Comparison of ENCODE assay signal across 8 cellular contexts in genomic region chr7:2237109-2237602, GRCh38. TPM values are rescaled to one million over a fixed set of nuclear protein-coding genes. Genes with fewer than 3 reads are reported as not detected.
DNase-seq lines count a peak whose midpoint lies in the region; ATAC-seq, FAIRE-seq and TF ChIP-seq lines count a peak whose summit lies in the region.

No MANE protein-coding gene starts in this region.

- H2AFZ ChIP-seq in HepG2 (ENCODE audit: low read length) (no peak overlapping the region), SK-N-SH (ENCODE audit: low read depth) (no peak overlapping the region)

- no peak for TF ChIP-seq POLR2A in Peyer's patch (IDR thresholded peaks at IDR 0.05)
- TF ChIP-seq POLR2A in HepG2 (IDR thresholded peaks at IDR 0.05; ENCODE audit: insufficient read depth in 1 of 2, low read depth in 2 of 2, low read length in 2 of 2): no peak

- H3K79me2 ChIP-seq in HepG2 (ENCODE audit: insufficient read depth, low read length) (peaks cover 22% of the 10 kb centered on the region), SK-N-SH (ENCODE audit: insufficient read depth) (peaks cover 62% of the 10 kb centered on the region)

- H3K4me3 ChIP-seq in Peyer's patch (no peak overlapping the region), HepG2 (replicated peaks in 1 of 3; ENCODE audit: insufficient read depth in 1 of 3, low read depth in 2 of 3, low read length in 3 of 3) (no peak overlapping the region), SK-N-SH (ENCODE audit: low read depth in 2 of 2, low read length in 1 of 2) (no peak overlapping the region)

- TF ChIP-seq RAD21 in HepG2 (CRISPR knock-in tag; IDR thresholded peaks at IDR 0.05) (no peak), SK-N-SH (IDR thresholded peaks at IDR 0.05; ENCODE audit: low read length) (no peak)

- H3K4me1 ChIP-seq in Peyer's patch (peaks cover 0 to 18% (median 13%) of the 10 kb centered on the region in 4 donors), HepG2 (ENCODE audit: insufficient read depth, low read length) (peaks cover 28% of the 10 kb centered on the region), SK-N-SH (ENCODE audit: control insufficient read depth in 1 of 2, insufficient read depth in 2 of 2, low read depth in 1 of 2, low read length in 1 of 2) (peaks cover 0 to 10% of the 10 kb centered on the region in 2 experiments; a peak in 1 of 4 replicates)

- TF ChIP-seq EP300 in HepG2 (IDR thresholded peaks at IDR 0.05; ENCODE audit: low read depth in 2 of 2, low read length in 2 of 2) (no peak), HepG2 (CRISPR knock-in tag; IDR thresholded peaks at IDR 0.05; ENCODE audit: borderline replicate concordance) (no peak), SK-N-SH (IDR thresholded peaks at IDR 0.05; ENCODE audit: borderline replicate concordance in 1 of 2, low read depth in 1 of 2, low read length in 1 of 2) (no peak)

- H3K27me3 ChIP-seq in Peyer's patch (no peaks in the 10 kb centered on the region), HepG2 (ENCODE audit: control insufficient read depth in 1 of 2, insufficient read depth in 2 of 2, low read length in 2 of 2) (no peaks in the 10 kb centered on the region; a peak in 1 of 5 replicates), SK-N-SH (ENCODE audit: insufficient read depth) (no peaks in the 10 kb centered on the region)

- ATAC-seq in HG02885 (IDR thresholded peaks at IDR 0.05; ENCODE audit: poor library complexity, unreplicated experiment): peak; percentile 60
- no peak for ATAC-seq in HepG2

- in situ Hi-C loops in HepG2 (cut with HindIII; ENCODE audit: extremely low pct_ligation_motif_present, low pct_unique_long_range_greater_than_20kb): no loop called here

- H3K4me2 ChIP-seq in HepG2 (ENCODE audit: low read depth, low read length) (no peak overlapping the region), SK-N-SH (no peak overlapping the region)

- peaks cover 30% of the 10 kb centered on the region for H3F3A ChIP-seq in SK-N-SH (replicated peaks; ENCODE audit: insufficient read depth)

- no peaks in the 10 kb centered on the region for H3K9me2 ChIP-seq in SK-N-SH

- H3K27ac ChIP-seq in Peyer's patch: peak overlapping the region; percentile 44 to 80 (median 72)
- H3K27ac ChIP-seq in HepG2 (ENCODE audit: extremely low read length, insufficient read depth, low read length): no peak overlapping the region
- no peak overlapping the region for H3K27ac ChIP-seq in SK-N-SH (ENCODE audit: low read depth in 2 of 2, low read length in 1 of 2)

- 96% methylated on average over 12 of the region's 12 CpGs for WGBS in HepG2 (ENCODE audit: low lambda C conversion rate)
- WGBS in SK-N-SH (ENCODE audit: low lambda C conversion rate): 94% methylated on average over 12 of the region's 12 CpGs

- FAIRE-seq in HepG2 (lab: Jason Lieb, UNC): no peak

- H4K20me1 ChIP-seq in HepG2 (ENCODE audit: insufficient read depth, low read length) (no peaks in the 10 kb centered on the region), SK-N-SH (ENCODE audit: insufficient read depth) (0 out of 2 replicates have a peak, but pooled peaks cover 6% of the 10 kb centered on the region)

- no TSS peak for BruUV-seq in HepG2 (replicated peaks; lab: Mats Ljungman, UMichigan)

- CTCF ChIA-PET in HepG2 (lab: Yijun Ruan, JAX; ENCODE audit: low intra/inter-chr PET ratio, low total read pairs): no interaction called here
- CTCF ChIA-PET in SK-N-SH (lab: Yijun Ruan, JAX): interaction anchor here (1.5 to 2.0 kb wide), 3 partner anchors 11 to 214 kb away, joined by 4 to 8 read pairs (median 5); no protein-coding TSS in a partner anchor

- POLR2A ChIA-PET in HepG2 (lab: Yijun Ruan, JAX) (no interaction called here), SK-N-SH (lab: Yijun Ruan, JAX) (no interaction called here)

- intact Hi-C loops in HepG2 (cut with micrococcal nuclease; ENCODE audit: unreplicated experiment): no loop called here

- H3K36me3 ChIP-seq in Peyer's patch (peaks cover 0 to 33% (median 0%) of the 10 kb centered on the region in 3 donors), HepG2 (replicated peaks in 1 of 2; ENCODE audit: control insufficient read depth in 1 of 2, insufficient read depth in 2 of 2, low read length in 2 of 2) (peaks cover 6 to 35% of the 10 kb centered on the region in 2 experiments), SK-N-SH (replicated peaks in 1 of 2; ENCODE audit: control insufficient read depth in 1 of 2, insufficient read depth in 2 of 2, low read length in 1 of 2) (peaks cover 48% of the 10 kb centered on the region in 2 experiments)

- DNase-seq in DMS 273 (lab: John Stamatoyannopoulos, UW; ENCODE audit: unreplicated experiment) (peak; percentile 52), DMS 273 treated with DMSO at 0.1 percent for 48 hours (lab: John Stamatoyannopoulos, UW) (no peak), Peyer's patch (peak in 2 of 3 donors; percentile 86), HepG2 (ENCODE audit: low spot score) (no peak), NCI-H2081 treated with DMSO at 0.1 percent for 48 hours (lab: John Stamatoyannopoulos, UW) (no peak), KG1 (lab: John Stamatoyannopoulos, UW) (no peak), SK-N-SH (no peak)

- TF ChIP-seq CTCF in Peyer's patch (IDR thresholded peaks at IDR 0.05): no peak
- TF ChIP-seq CTCF in HepG2 (CRISPR knock-in tag; IDR thresholded peaks at IDR 0.05): no peak
- no peak for TF ChIP-seq CTCF in SK-N-SH (IDR thresholded peaks at IDR 0.05)

- H3K9me3 ChIP-seq in Peyer's patch (no peaks in the 10 kb centered on the region), HepG2 (ENCODE audit: low read length) (no peaks in the 10 kb centered on the region), SK-N-SH (no peaks in the 10 kb centered on the region)

- no peak overlapping the region for H3K9ac ChIP-seq in HepG2 (ENCODE audit: insufficient read depth, low read depth, low read length)
- H3K9ac ChIP-seq in SK-N-SH: no peak overlapping the region

RNA-seq across cellular contexts. Expression of gene MAD1L1, which starts 4.4 kb away (rescaled TPM):
- 100 to 1,000 TPM in 1 of 4 donors, 10 to 100 TPM in 3; 43.9 to 417 (median 59.1) TPM for total RNA-seq in Peyer's patch
- total RNA-seq in HepG2 (2016; rRNA removed; fragmentation: Illumina TruSeq; extraction: Trizol): 53.3 and 64.7 TPM in 2 replicates
- total RNA-seq in HepG2 (2016; cell fraction: cytosol; rRNA removed; fragmentation: Illumina TruSeq; extraction: Trizol; ENCODE audit: low read depth): 47.7 and 50.1 TPM in 2 replicates
- 48.4 and 60.1 TPM in 2 replicates for total RNA-seq in HepG2 (2016; cell fraction: insoluble cytoplasmic fraction; rRNA removed; fragmentation: Illumina TruSeq; extraction: Trizol)
- 27.3 and 29.1 TPM in 2 replicates for total RNA-seq in HepG2 (2016; cell fraction: membrane; rRNA removed; fragmentation: Illumina TruSeq; extraction: Trizol)
- 29.9 and 32.7 TPM in 2 replicates for total RNA-seq in HepG2 (2016; cell fraction: nucleus; rRNA removed; fragmentation: Illumina TruSeq; extraction: Trizol)
- 17.4 and 21.4 TPM in 2 replicates for polyA plus RNA-seq in HepG2 (2011; rRNA removed)
- polyA plus RNA-seq in HepG2 (2011; cell fraction: cytosol; rRNA removed): 10.9 and 20.1 TPM in 2 replicates
- 35.5 and 46.7 TPM in 2 replicates for polyA plus RNA-seq in HepG2 (2011; cell fraction: nucleus; rRNA removed)
- 10.5 and 17.0 TPM in 2 replicates for polyA plus RNA-seq in HepG2 (2012)
- 8.6 and 11.6 TPM in 2 replicates for polyA plus RNA-seq in HepG2 (2016; cell fraction: cytosol; fragmentation: Illumina TruSeq; extraction: Trizol; ENCODE audit: low read depth)
- 22.4 and 37.7 TPM in 2 replicates for polyA plus RNA-seq in HepG2 (2016; cell fraction: insoluble cytoplasmic fraction; fragmentation: Illumina TruSeq; extraction: Trizol; ENCODE audit: low read depth)
- 10.8 and 11.3 TPM in 2 replicates for polyA plus RNA-seq in HepG2 (2016; cell fraction: membrane; fragmentation: Illumina TruSeq; extraction: Trizol; ENCODE audit: low read depth)
- polyA plus RNA-seq in HepG2 (2016; cell fraction: nucleus; fragmentation: Illumina TruSeq; extraction: Trizol; ENCODE audit: insufficient read depth, low read depth): 31.9 and 32.8 TPM in 2 replicates
- 26.5 and 51.4 TPM in 2 replicates for polyA minus RNA-seq in HepG2 (2011; rRNA and poly(A)+ RNA removed; ENCODE audit: low replicate concordance)
- polyA minus RNA-seq in HepG2 (2011; cell fraction: cytosol; rRNA and poly(A)+ RNA removed): 24.4 and 27.0 TPM in 2 replicates
- polyA minus RNA-seq in HepG2 (2011; cell fraction: nucleus; rRNA and poly(A)+ RNA removed): 22.9 and 27.4 TPM in 2 replicates
- 28.7 and 46.2 TPM in 2 replicates for polyA plus RNA-seq in SK-N-SH (2012; rRNA removed)
- polyA plus RNA-seq in SK-N-SH (2012; cell fraction: cytosol; rRNA removed): 20.4 and 23.6 TPM in 2 replicates
- polyA plus RNA-seq in SK-N-SH (2012; cell fraction: nucleus; rRNA removed): 29.9 and 64.7 TPM in 2 replicates

RNA-seq across cellular contexts. Expression of gene MRM2, which starts 4.8 kb away (rescaled TPM):
- total RNA-seq in Peyer's patch (10 to 100 TPM in 3 of 4 donors, 1 to 10 TPM in 1; 8.1 to 19.0 (median 13.0) TPM), HepG2 (2016; rRNA removed; fragmentation: Illumina TruSeq; extraction: Trizol) (34.2 and 42.6 TPM in 2 replicates)
- 13.1 and 15.3 TPM in 2 replicates for total RNA-seq in HepG2 (2016; cell fraction: cytosol; rRNA removed; fragmentation: Illumina TruSeq; extraction: Trizol; ENCODE audit: low read depth)
- 32.0 and 45.6 TPM in 2 replicates for total RNA-seq in HepG2 (2016; cell fraction: insoluble cytoplasmic fraction; rRNA removed; fragmentation: Illumina TruSeq; extraction: Trizol)
- 31.1 and 33.3 TPM in 2 replicates for total RNA-seq in HepG2 (2016; cell fraction: membrane; rRNA removed; fragmentation: Illumina TruSeq; extraction: Trizol)
- 15.3 and 15.4 TPM in 2 replicates for total RNA-seq in HepG2 (2016; cell fraction: nucleus; rRNA removed; fragmentation: Illumina TruSeq; extraction: Trizol)
- polyA plus RNA-seq in HepG2 (2011; rRNA removed) (13.2 and 15.8 TPM in 2 replicates), SK-N-SH (2012; rRNA removed) (30.7 and 34.8 TPM in 2 replicates)
- polyA plus RNA-seq in HepG2 (2011; cell fraction: cytosol; rRNA removed): 11.1 and 11.7 TPM in 2 replicates
- polyA plus RNA-seq in HepG2 (2011; cell fraction: nucleus; rRNA removed): 5.3 and 6.1 TPM in 2 replicates
- 13.3 and 14.1 TPM in 2 replicates for polyA plus RNA-seq in HepG2 (2012)
- polyA plus RNA-seq in HepG2 (2016; cell fraction: cytosol; fragmentation: Illumina TruSeq; extraction: Trizol; ENCODE audit: low read depth): 12.8 and 16.1 TPM in 2 replicates
- 46.0 and 53.3 TPM in 2 replicates for polyA plus RNA-seq in HepG2 (2016; cell fraction: insoluble cytoplasmic fraction; fragmentation: Illumina TruSeq; extraction: Trizol; ENCODE audit: low read depth)
- 22.1 and 24.5 TPM in 2 replicates for polyA plus RNA-seq in HepG2 (2016; cell fraction: membrane; fragmentation: Illumina TruSeq; extraction: Trizol; ENCODE audit: low read depth)
- polyA plus RNA-seq in HepG2 (2016; cell fraction: nucleus; fragmentation: Illumina TruSeq; extraction: Trizol; ENCODE audit: insufficient read depth, low read depth): 29.4 and 33.1 TPM in 2 replicates
- polyA minus RNA-seq in HepG2 (2011; rRNA and poly(A)+ RNA removed; ENCODE audit: low replicate concordance): 13.9 and 40.9 TPM in 2 replicates
- 2.8 and 5.7 TPM in 2 replicates for polyA minus RNA-seq in HepG2 (2011; cell fraction: cytosol; rRNA and poly(A)+ RNA removed)
- polyA minus RNA-seq in HepG2 (2011; cell fraction: nucleus; rRNA and poly(A)+ RNA removed): 4.8 and 7.1 TPM in 2 replicates
- 36.0 and 37.6 TPM in 2 replicates for polyA plus RNA-seq in SK-N-SH (2012; cell fraction: cytosol; rRNA removed)
- polyA plus RNA-seq in SK-N-SH (2012; cell fraction: nucleus; rRNA removed): 13.9 and 18.7 TPM in 2 replicates

RNA-seq across cellular contexts. Expression of gene NUDT1, which starts 4.9 kb away (rescaled TPM):
- total RNA-seq in Peyer's patch (10 to 100 TPM in 2 of 4 donors, 1 to 10 TPM in 2; 3.2 to 75.1 (median 11.6) TPM), HepG2 (2016; rRNA removed; fragmentation: Illumina TruSeq; extraction: Trizol) (26.8 and 32.7 TPM in 2 replicates)
- 11.4 TPM in 2 replicates for total RNA-seq in HepG2 (2016; cell fraction: cytosol; rRNA removed; fragmentation: Illumina TruSeq; extraction: Trizol; ENCODE audit: low read depth)
- total RNA-seq in HepG2 (2016; cell fraction: insoluble cytoplasmic fraction; rRNA removed; fragmentation: Illumina TruSeq; extraction: Trizol): 26.2 and 40.5 TPM in 2 replicates
- 14.4 and 18.7 TPM in 2 replicates for total RNA-seq in HepG2 (2016; cell fraction: membrane; rRNA removed; fragmentation: Illumina TruSeq; extraction: Trizol)
- total RNA-seq in HepG2 (2016; cell fraction: nucleus; rRNA removed; fragmentation: Illumina TruSeq; extraction: Trizol): 9.7 and 11.3 TPM in 2 replicates
- polyA plus RNA-seq in HepG2 (2011; rRNA removed) (6.4 and 9.1 TPM in 2 replicates), SK-N-SH (2012; rRNA removed) (79.5 and 98.1 TPM in 2 replicates)
- polyA plus RNA-seq in HepG2 (2011; cell fraction: cytosol; rRNA removed): 8.6 and 15.0 TPM in 2 replicates
- 7.0 and 14.0 TPM in 2 replicates for polyA plus RNA-seq in HepG2 (2011; cell fraction: nucleus; rRNA removed)
- 9.3 and 12.3 TPM in 2 replicates for polyA plus RNA-seq in HepG2 (2012)
- polyA plus RNA-seq in HepG2 (2016; cell fraction: cytosol; fragmentation: Illumina TruSeq; extraction: Trizol; ENCODE audit: low read depth): 11.6 and 16.1 TPM in 2 replicates
- polyA plus RNA-seq in HepG2 (2016; cell fraction: insoluble cytoplasmic fraction; fragmentation: Illumina TruSeq; extraction: Trizol; ENCODE audit: low read depth): 33.4 and 44.1 TPM in 2 replicates
- polyA plus RNA-seq in HepG2 (2016; cell fraction: membrane; fragmentation: Illumina TruSeq; extraction: Trizol; ENCODE audit: low read depth): 15.0 and 16.2 TPM in 2 replicates
- 21.7 and 21.8 TPM in 2 replicates for polyA plus RNA-seq in HepG2 (2016; cell fraction: nucleus; fragmentation: Illumina TruSeq; extraction: Trizol; ENCODE audit: insufficient read depth, low read depth)
- 10.9 and 35.3 TPM in 2 replicates for polyA minus RNA-seq in HepG2 (2011; rRNA and poly(A)+ RNA removed; ENCODE audit: low replicate concordance)
- 3.8 and 4.1 TPM in 2 replicates for polyA minus RNA-seq in HepG2 (2011; cell fraction: cytosol; rRNA and poly(A)+ RNA removed)
- 1.2 and 1.3 TPM in 2 replicates for polyA minus RNA-seq in HepG2 (2011; cell fraction: nucleus; rRNA and poly(A)+ RNA removed)
- 69.1 and 83.0 TPM in 2 replicates for polyA plus RNA-seq in SK-N-SH (2012; cell fraction: cytosol; rRNA removed)
- polyA plus RNA-seq in SK-N-SH (2012; cell fraction: nucleus; rRNA removed): 53.9 and 64.3 TPM in 2 replicates

Comparison
In these comparisons a context has a peak if more than half of its experiments do, and no peak if none do; other contexts are left out.
1. DNase-seq: peak in DMS 273 (single experiment) and Peyer's patch (2 of 3); none in DMS 273 treated with DMSO at 0.1 percent for 48 hours (single experiment), HepG2 (single experiment), NCI-H2081 treated with DMSO at 0.1 percent for 48 hours (single experiment), KG1 (single experiment) and SK-N-SH (single experiment).
2. H3K27ac ChIP-seq: peak in Peyer's patch (4 of 4); none in HepG2 (single experiment) and SK-N-SH (0 of 2).